ENCODE assay signal across 7 cellular contexts in genomic region chr19:4524808-4525562, GRCh38. TPM values are rescaled to one million over a fixed set of nuclear protein-coding genes. Genes with fewer than 3 reads are reported as not detected.
DNase-seq lines count a peak whose midpoint lies in the region; ATAC-seq and TF ChIP-seq lines count a peak whose summit lies in the region.

No MANE protein-coding gene starts in this region.

- H4K20me1 ChIP-seq in MM.1S (ENCODE audit: insufficient read depth, low read length) = no peaks in the 10 kb centered on the region

- WGBS in stomach, 5 donors = 71 to 78% (median 73%) methylated on average over 14 to 23 of the region's 23 CpGs

- POLR2A ChIA-PET in naive thymus-derived CD8-positive, alpha-beta T cell (lab: Charles Lee) = interaction anchor here (1.0 to 1.4 kb wide), 3 partner anchors 9 to 258 kb away, joined by 3 to 6 read pairs (median 3); partner anchors contain the start of gene PLIN5

- DNase-seq in MM.1S = peak; percentile 41
- peak; percentile 69 for DNase-seq in activated CD4-positive, alpha-beta T cell treated with anti-CD3 and anti-CD28 coated beads, Interleukin-2, amount 50 U/mL, for 1 hour
- peak; percentile 61 for DNase-seq in effector CD4-positive, alpha-beta T cell
- peak; percentile 38 to 81 (median 56) for DNase-seq in naive thymus-derived CD8-positive, alpha-beta T cell
- DNase-seq in stomach = peak; percentile 63

- H3F3A ChIP-seq in MM.1S (ENCODE audit: insufficient read depth, low read length) = no peaks in the 10 kb centered on the region

- no peaks in the 10 kb centered on the region for H3K79me2 ChIP-seq in MM.1S (ENCODE audit: low read length)

- no peak overlapping the region for H3K4me2 ChIP-seq in MM.1S (ENCODE audit: low read depth, low read length)

- H3K4me1 Mint-ChIP-seq in naive thymus-derived CD8-positive, alpha-beta T cell = no peaks in the 10 kb centered on the region

- H3K36me3 ChIP-seq in MM.1S (replicated peaks; ENCODE audit: insufficient read depth, low read length) (no peaks in the 10 kb centered on the region), stomach (peaks cover 0 to 5% (median 0%) of the 10 kb centered on the region in 4 donors)

- H3K36me3 Mint-ChIP-seq in naive thymus-derived CD8-positive, alpha-beta T cell = no peaks in the 10 kb centered on the region

- ATAC-seq in naive thymus-derived CD8-positive, alpha-beta T cell = peak; percentile 74 to 78
- ATAC-seq in GM21447 (IDR thresholded peaks at IDR 0.05; ENCODE audit: unreplicated experiment) = no peak

- H3K9ac ChIP-seq in MM.1S (ENCODE audit: low read length) = no peak overlapping the region

- H3K4me3 ChIP-seq in MM.1S (ENCODE audit: low read length) (no peak overlapping the region), stomach (no peak overlapping the region)

- H3K9me2 ChIP-seq in MM.1S (replicated peaks; ENCODE audit: insufficient read depth, low read length) = no peaks in the 10 kb centered on the region

- intact Hi-C loops in stomach (cut with DNase I; ENCODE audit: low total_unique reads) = no loop called here

- no peak overlapping the region for H3K27ac Mint-ChIP-seq in naive thymus-derived CD8-positive, alpha-beta T cell

- H3K27me3 Mint-ChIP-seq in naive thymus-derived CD8-positive, alpha-beta T cell = peaks cover 0 to 11% (median 0%) of the 10 kb centered on the region in 5 donors

- no peak for TF ChIP-seq EP300 in stomach (IDR thresholded peaks at IDR 0.05)

- no peak overlapping the region for H3K4me3 Mint-ChIP-seq in naive thymus-derived CD8-positive, alpha-beta T cell

- no peak overlapping the region for H2AFZ ChIP-seq in MM.1S (ENCODE audit: low read length)

- H3K9me3 ChIP-seq in MM.1S (replicated peaks; ENCODE audit: insufficient read depth, low read length) = no peaks in the 10 kb centered on the region
- H3K9me3 ChIP-seq in stomach = no peaks in the 10 kb centered on the region

- H3K4me1 ChIP-seq in MM.1S (ENCODE audit: low read length) (no peaks in the 10 kb centered on the region), stomach (peaks cover 0 to 7% (median 3%) of the 10 kb centered on the region in 4 donors)

- H3K27ac ChIP-seq in MM.1S (ENCODE audit: low read length) (no peak overlapping the region), stomach (no peak overlapping the region)

- no peaks in the 10 kb centered on the region for H3K9me3 Mint-ChIP-seq in naive thymus-derived CD8-positive, alpha-beta T cell

- H3K27me3 ChIP-seq in MM.1S (replicated peaks; ENCODE audit: insufficient read depth, low read length) = peaks cover 89% of the 10 kb centered on the region
- peaks cover 0 to 6% (median 0%) of the 10 kb centered on the region in 3 donors for H3K27me3 ChIP-seq in stomach

- peak; percentile 8 for TF ChIP-seq CTCF in GM12801 (IDR thresholded peaks at IDR 0.05; ENCODE audit: extremely low read depth, insufficient read length)
- peak; percentile 76 for TF ChIP-seq CTCF in MM.1S (IDR thresholded peaks at IDR 0.05; ENCODE audit: low read length)
- TF ChIP-seq CTCF in stomach (IDR thresholded peaks at IDR 0.05) = peak in 5 of 7 experiments; percentile 19 to 65 (median 60)

- no peak for TF ChIP-seq POLR2A in stomach (IDR thresholded peaks at IDR 0.05)

RNA-seq across cellular contexts. Expression of gene PLIN4, which starts 6.7 kb away (rescaled TPM):
- total RNA-seq in naive thymus-derived CD8-positive, alpha-beta T cell = under 1 TPM; 0.23 to 0.36 TPM
- under 1 TPM; 0.07 to 0.11 (median 0.07) TPM for polyA plus RNA-seq in naive thymus-derived CD8-positive, alpha-beta T cell
- 10 to 100 TPM in 3 of 5 donors, 1 to 10 TPM in 2; 9.0 to 64.7 (median 24.9) TPM for total RNA-seq in stomach
- polyA plus RNA-seq in stomach = 10 to 100 TPM in 1 of 3 donors, 1 to 10 TPM in 2; 3.5 to 13.2 (median 6.8) TPM

RNA-seq across cellular contexts. Expression of gene PLIN5, which starts 10.0 kb away (rescaled TPM):
- 1 to 10 TPM; 2.3 to 2.6 TPM for total RNA-seq in naive thymus-derived CD8-positive, alpha-beta T cell
- polyA plus RNA-seq in naive thymus-derived CD8-positive, alpha-beta T cell = under 1 TPM; 0.28 to 0.90 (median 0.30) TPM
- total RNA-seq in stomach = 100 to 1,000 TPM in 1 of 5 donors, 10 to 100 TPM in 2, 1 to 10 TPM in 2; 1.4 to 114 (median 37.8) TPM
- 10 to 100 TPM; 23.8 to 37.9 (median 25.3) TPM for polyA plus RNA-seq in stomach

RNA-seq across cellular contexts. Expression of gene LRG1, which starts 14.9 kb away (rescaled TPM):
- total RNA-seq in naive thymus-derived CD8-positive, alpha-beta T cell = not detected
- polyA plus RNA-seq in naive thymus-derived CD8-positive, alpha-beta T cell = not detected
- 10 to 100 TPM in 1 of 5 donors, 1 to 10 TPM in 3, not detected in 1; 4.2 to 17.2 (median 7.3) TPM for total RNA-seq in stomach
- polyA plus RNA-seq in stomach = 10 to 100 TPM in 2 of 3 donors, 1 to 10 TPM in 1; 2.1 to 23.3 (median 16.1) TPM

RNA-seq across cellular contexts. Expression of gene SEMA6B, which starts 34.5 kb away (rescaled TPM):
- total RNA-seq in naive thymus-derived CD8-positive, alpha-beta T cell = under 1 TPM; 0.60 to 0.68 TPM
- polyA plus RNA-seq in naive thymus-derived CD8-positive, alpha-beta T cell = not detected
- 1 to 10 TPM in 4 of 5 donors, not detected in 1; 1.2 to 6.7 (median 2.1) TPM for total RNA-seq in stomach
- 1 to 10 TPM; 1.7 to 2.1 (median 1.9) TPM for polyA plus RNA-seq in stomach

RNA-seq across cellular contexts. Expression of gene HDGFL2, which starts 52.9 kb away (rescaled TPM):
- total RNA-seq in naive thymus-derived CD8-positive, alpha-beta T cell = 10 to 100 TPM; 35.5 to 40.0 TPM
- 10 to 100 TPM; 15.0 to 25.3 (median 19.0) TPM for polyA plus RNA-seq in naive thymus-derived CD8-positive, alpha-beta T cell
- 10 to 100 TPM; 26.8 to 85.2 (median 33.9) TPM for total RNA-seq in stomach
- polyA plus RNA-seq in stomach = 100 to 1,000 TPM in 1 of 3 donors, 10 to 100 TPM in 2; 25.5 to 127 (median 55.5) TPM

Comparison
In these comparisons a context has a peak if more than half of its experiments do, and no peak if none do; other contexts are left out.
1. CTCF ChIP-seq: peak in every context shown above with its lines; median percentile 76 in MM.1S; 60 in stomach; 8 in GM12801.
2. RNA of gene PLIN4, which starts 6.7 kb away (total RNA-seq): 9.0 to 64.7 TPM in stomach; 0.23 to 0.36 TPM in naive thymus-derived CD8-positive, alpha-beta T cell; every median in the first group is over 4 times any median in the second.
3. Peak in every context shown above with its lines, with median percentiles within 50 percentile points of each other: DNase-seq.